1 cellular context compared by ENCODE assay signal in the genomic region with DNA sequence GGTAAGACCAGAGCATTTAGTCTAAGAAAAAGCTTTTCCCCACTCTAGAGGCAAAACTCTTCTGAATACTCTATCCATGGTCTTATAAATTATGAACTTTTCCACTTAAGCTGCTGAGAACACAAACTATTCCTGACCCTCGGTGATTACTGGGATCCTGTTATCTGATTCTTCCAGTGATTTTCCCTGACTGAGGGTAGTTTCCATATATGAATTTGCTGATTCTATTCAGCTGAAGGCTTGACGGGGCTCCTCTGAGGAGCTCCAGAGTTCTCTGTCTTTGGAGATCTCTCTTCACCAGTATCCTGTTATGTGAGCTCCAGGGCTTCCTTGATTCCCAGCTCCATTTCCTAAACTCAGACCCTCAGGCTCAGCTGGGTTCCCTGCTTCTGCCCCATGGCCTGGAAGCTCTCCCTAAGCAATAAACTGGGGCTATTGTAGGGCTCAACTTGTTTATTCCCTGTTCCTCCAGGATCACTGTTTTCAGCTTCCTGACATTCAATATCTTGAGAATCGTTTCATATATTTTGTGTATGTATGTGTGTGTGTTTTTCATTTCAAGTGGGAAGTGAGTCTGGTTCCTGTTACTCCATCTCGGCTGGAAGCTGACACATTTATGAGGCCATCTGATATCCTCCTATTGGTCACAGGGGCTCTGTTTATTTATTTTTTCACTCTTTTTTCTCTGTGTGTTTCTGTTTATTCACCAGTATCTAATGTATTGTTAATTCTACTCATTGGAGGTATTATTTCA.
A peak's percentile ranks its signal among the peaks of the same experiment; 100 is the strongest.
TF ChIP-seq lines count a peak whose summit lies in the region.

No MANE protein-coding gene starts in this region.

TF ChIP-seq in HEK293T, 16 proteins besides CTCF, POLR2A, EP300 and RAD21 (continued from another document):
- TF ChIP-seq, protein P1, sequence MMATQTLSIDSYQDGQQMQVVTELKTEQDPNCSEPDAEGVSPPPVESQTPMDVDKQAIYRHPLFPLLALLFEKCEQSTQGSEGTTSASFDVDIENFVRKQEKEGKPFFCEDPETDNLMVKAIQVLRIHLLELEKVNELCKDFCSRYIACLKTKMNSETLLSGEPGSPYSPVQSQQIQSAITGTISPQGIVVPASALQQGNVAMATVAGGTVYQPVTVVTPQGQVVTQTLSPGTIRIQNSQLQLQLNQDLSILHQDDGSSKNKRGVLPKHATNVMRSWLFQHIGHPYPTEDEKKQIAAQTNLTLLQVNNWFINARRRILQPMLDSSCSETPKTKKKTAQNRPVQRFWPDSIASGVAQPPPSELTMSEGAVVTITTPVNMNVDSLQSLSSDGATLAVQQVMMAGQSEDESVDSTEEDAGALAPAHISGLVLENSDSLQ (IDR thresholded peaks at IDR 0.05), result peak; percentile 94
- TF ChIP-seq ARNT (IDR thresholded peaks at IDR 0.05) (no peak), SUZ12 (IDR thresholded peaks at IDR 0.05) (no peak), L3MBTL2 (conservative IDR thresholded peaks at IDR 0.05) (no peak), ELF4 (IDR thresholded peaks at IDR 0.05) (no peak), NFRKB (IDR thresholded peaks at IDR 0.05) (no peak), HDGF (IDR thresholded peaks at IDR 0.05; ENCODE audit: borderline replicate concordance) (no peak), ZNF384 (IDR thresholded peaks at IDR 0.05) (peak; percentile 72), LEF1 (IDR thresholded peaks at IDR 0.05; ENCODE audit: borderline replicate concordance) (no peak)
